8 cellular contexts compared by ENCODE assay signal in the genomic region with DNA sequence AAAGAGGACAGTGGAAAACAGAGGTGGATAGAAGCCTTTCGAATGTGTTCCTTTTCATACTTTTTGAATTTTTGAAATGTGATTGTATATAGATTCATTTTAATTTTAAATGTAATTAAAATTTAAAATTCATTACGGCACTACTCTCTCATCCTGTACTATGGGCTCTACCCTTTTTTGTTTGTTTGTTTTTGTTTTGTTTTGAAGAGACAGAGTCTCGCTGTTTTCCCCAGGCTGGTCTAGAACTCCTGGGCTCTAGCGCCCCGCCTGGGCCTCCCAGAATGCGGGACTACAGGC. TPM values are rescaled to one million over a fixed set of nuclear protein-coding genes. Genes with fewer than 3 reads are reported as not detected.
DNase-seq lines count a peak whose midpoint lies in the region; ATAC-seq, FAIRE-seq and TF ChIP-seq lines count a peak whose summit lies in the region.

No MANE protein-coding gene starts in this region.

- CTCF ChIA-PET in AG04449 (lab: Yijun Ruan, JAX), result interaction anchor here (0.6 to 8.4 kb wide), 37 partner anchors 12 to 602 kb away, joined by 3 to 265 read pairs (median 7); a partner anchor contains a TSS

- POLR2A ChIA-PET in AG04449 (lab: Yijun Ruan, JAX), result interaction anchor here (0.6 to 2.5 kb wide), 5 partner anchors 9 to 96 kb away, joined by 3 to 20 read pairs (median 3); a partner anchor contains a TSS

- H3K36me3 ChIP-seq in HUES64 (ENCODE audit: insufficient read depth, low read length) (no peaks in the 10 kb centered on the region), bronchial epithelial cell (ENCODE audit: control insufficient read depth, insufficient read depth, low read length) (no peaks in the 10 kb centered on the region)

- H3K4me3 ChIP-seq in AG04449 (ENCODE audit: low read depth, low read length) (peak overlapping the region; percentile 78), HUES64 (ENCODE audit: low read length) (peak overlapping the region; percentile 74), bronchial epithelial cell (ENCODE audit: low read depth, low read length) (peak overlapping the region; percentile 62), mononuclear cell (ENCODE audit: low read length) (peak overlapping the region; percentile 55)

- H3K27me3 ChIP-seq in HUES64 (ENCODE audit: insufficient read depth, low read length) (no peaks in the 10 kb centered on the region), bronchial epithelial cell (ENCODE audit: control insufficient read depth, insufficient read depth, low read length) (no peaks in the 10 kb centered on the region), mononuclear cell (ENCODE audit: insufficient read depth, low read length) (no peaks in the 10 kb centered on the region)

- H3K9me3 ChIP-seq in HUES64 (ENCODE audit: insufficient read depth, low read depth, low read length) (no peaks in the 10 kb centered on the region), mononuclear cell (ENCODE audit: low read depth, low read length) (no peaks in the 10 kb centered on the region)

- H3K4me1 ChIP-seq in HUES64 (ENCODE audit: insufficient read depth, low read length), result peaks cover 10% of the 10 kb centered on the region; the same call in 1 of the 2 replicates
- H3K4me1 ChIP-seq in mononuclear cell (ENCODE audit: insufficient read depth, low read length), result peaks cover 17% of the 10 kb centered on the region

- WGBS in HUES64, result 28% methylated on average over 5 of the region's 6 CpGs

- ATAC-seq in GM21786 (IDR thresholded peaks at IDR 0.05; ENCODE audit: unreplicated experiment) (no peak), GM21717 (IDR thresholded peaks at IDR 0.05; ENCODE audit: unreplicated experiment) (no peak)

- no peak for FAIRE-seq in bronchial epithelial cell (lab: Jason Lieb, UNC)

- DNase-seq in AG04449 (ENCODE audit: low read depth, low spot score), result no peak
- no peak for DNase-seq in bronchial epithelial cell (ENCODE audit: low read depth)
- DNase-seq in NCI-H187 treated with DMSO at 0.1 percent for 48 hours (lab: John Stamatoyannopoulos, UW), result no peak
- no peak for DNase-seq in foreskin melanocyte

- peak overlapping the region; percentile 95; the same call in 1 of the 2 replicates for H3K27ac ChIP-seq in HUES64 (ENCODE audit: low read depth, low read length)

- TF ChIP-seq CTCF in AG04449 (IDR thresholded peaks at IDR 0.05; ENCODE audit: insufficient read depth, low read length, missing control alignments), result peak; percentile 42
- no peak for TF ChIP-seq CTCF in bronchial epithelial cell (IDR thresholded peaks at IDR 0.05; ENCODE audit: insufficient read depth, low read length, severe bottlenecking)

- H3K9ac ChIP-seq in HUES64 (ENCODE audit: low read depth, low read length), result peak overlapping the region; percentile 88

RNA-seq across cellular contexts. Expression of a gene that starts 11.9 kb away (rescaled TPM):
- polyA plus RNA-seq in HUES64 (2013, experiment 1 of 2), result 45.1 TPM
- 45.0 TPM for polyA plus RNA-seq in HUES64 (2013, experiment 2 of 2)
- total RNA-seq in bronchial epithelial cell (41.9 and 50.5 TPM in 2 replicates), mononuclear cell (12.5 TPM)

RNA-seq across cellular contexts. Expression of a gene that starts 48.3 kb away (rescaled TPM):
- polyA plus RNA-seq in HUES64 (2013, experiment 1 of 2), result 11.8 TPM
- polyA plus RNA-seq in HUES64 (2013, experiment 2 of 2), result 13.6 TPM
- total RNA-seq in bronchial epithelial cell (1.1 and 1.2 TPM in 2 replicates), mononuclear cell (74.0 TPM)

RNA-seq across cellular contexts. Expression of a gene that starts 49.8 kb away (rescaled TPM):
- 3.9 TPM for polyA plus RNA-seq in HUES64 (2013, experiment 1 of 2)
- 4.1 TPM for polyA plus RNA-seq in HUES64 (2013, experiment 2 of 2)
- total RNA-seq in bronchial epithelial cell (not detected in 2 replicates), mononuclear cell (1.3 TPM)

Comparison
In these comparisons a context has a peak if more than half of its experiments do, and no peak if none do; other contexts are left out.
1. RNA of a gene that starts 48.3 kb away (total RNA-seq): 74.0 TPM in mononuclear cell (single experiment); 1.1 to 1.2 TPM in bronchial epithelial cell; every median in the first group is over 10 times any median in the second.
2. Peak in every context shown above with its lines, with median percentiles within 50 percentile points of each other: H3K4me3 ChIP-seq.